ENCODE assay signal across 8 cellular contexts in genomic region chr2:140586379-140586778, GRCh38.
DNase-seq lines count a peak whose midpoint lies in the region; ATAC-seq and TF ChIP-seq lines count a peak whose summit lies in the region.

No MANE protein-coding gene starts in this region.

- no peaks in the 10 kb centered on the region for H3K36me3 Mint-ChIP-seq in naive thymus-derived CD8-positive, alpha-beta T cell

- H3K27me3 Mint-ChIP-seq in naive thymus-derived CD8-positive, alpha-beta T cell, result no peaks in the 10 kb centered on the region

- TF ChIP-seq CTCF in VCaP (conservative IDR thresholded peaks at IDR 0.05) (peak; percentile 84), mucosa of descending colon (IDR thresholded peaks at IDR 0.05) (no peak)

- no peak overlapping the region for H3K4me3 Mint-ChIP-seq in naive thymus-derived CD8-positive, alpha-beta T cell

- ATAC-seq in GM21515 (IDR thresholded peaks at IDR 0.05; ENCODE audit: unreplicated experiment), result peak; percentile 93
- ATAC-seq in HG03575 (IDR thresholded peaks at IDR 0.05; ENCODE audit: extremely low read depth, insufficient number of reproducible peaks, low FRiP score, unreplicated experiment), result peak; percentile 79
- peak; percentile 69 for ATAC-seq in mucosa of descending colon
- ATAC-seq in naive thymus-derived CD8-positive, alpha-beta T cell, result no peak

- intact Hi-C loops in mucosa of descending colon (cut with DNase I, micrococcal nuclease), result no loop called here

- H3K4me1 ChIP-seq in mucosa of descending colon (ENCODE audit: low read depth), result no peaks in the 10 kb centered on the region

- no peak overlapping the region for H3K4me3 ChIP-seq in mucosa of descending colon

- H3K36me3 ChIP-seq in mucosa of descending colon (ENCODE audit: low read depth), result no peaks in the 10 kb centered on the region

- no peaks in the 10 kb centered on the region for H3K4me1 Mint-ChIP-seq in naive thymus-derived CD8-positive, alpha-beta T cell

- POLR2A ChIA-PET in naive thymus-derived CD8-positive, alpha-beta T cell (lab: Charles Lee), result no interaction called here

- peak; percentile 70 for DNase-seq in ELR (ENCODE audit: low read depth)
- DNase-seq in mucosa of descending colon, result peak in 1 of 3 donors; percentile 38
- no peak for DNase-seq in stimulated activated CD4-positive, alpha-beta T cell treated with anti-CD3 and anti-CD28 coated beads, Interleukin-15, amount 100 ng/mL, for 24 hours
- DNase-seq in SHP77 treated with DMSO at 0.1 percent for 48 hours (lab: John Stamatoyannopoulos, UW), result no peak
- DNase-seq in naive thymus-derived CD8-positive, alpha-beta T cell, result no peak

- H3K27ac ChIP-seq in VCaP, result no peak overlapping the region

- H3K9me3 ChIP-seq in mucosa of descending colon, result no peaks in the 10 kb centered on the region

- H3K27ac Mint-ChIP-seq in naive thymus-derived CD8-positive, alpha-beta T cell, result no peak overlapping the region

- H3K9me3 Mint-ChIP-seq in naive thymus-derived CD8-positive, alpha-beta T cell, result peaks cover 0 to 11% (median 3%) of the 10 kb centered on the region in 9 donors

Comparison
In these comparisons a context has a peak if more than half of its experiments do, and no peak if none do; other contexts are left out.
1. ATAC-seq: peak in GM21515 (single experiment), HG03575 (single experiment) and mucosa of descending colon (single experiment); none in naive thymus-derived CD8-positive, alpha-beta T cell (0 of 2).